8 cellular contexts compared by ENCODE assay signal in the genomic region with DNA sequence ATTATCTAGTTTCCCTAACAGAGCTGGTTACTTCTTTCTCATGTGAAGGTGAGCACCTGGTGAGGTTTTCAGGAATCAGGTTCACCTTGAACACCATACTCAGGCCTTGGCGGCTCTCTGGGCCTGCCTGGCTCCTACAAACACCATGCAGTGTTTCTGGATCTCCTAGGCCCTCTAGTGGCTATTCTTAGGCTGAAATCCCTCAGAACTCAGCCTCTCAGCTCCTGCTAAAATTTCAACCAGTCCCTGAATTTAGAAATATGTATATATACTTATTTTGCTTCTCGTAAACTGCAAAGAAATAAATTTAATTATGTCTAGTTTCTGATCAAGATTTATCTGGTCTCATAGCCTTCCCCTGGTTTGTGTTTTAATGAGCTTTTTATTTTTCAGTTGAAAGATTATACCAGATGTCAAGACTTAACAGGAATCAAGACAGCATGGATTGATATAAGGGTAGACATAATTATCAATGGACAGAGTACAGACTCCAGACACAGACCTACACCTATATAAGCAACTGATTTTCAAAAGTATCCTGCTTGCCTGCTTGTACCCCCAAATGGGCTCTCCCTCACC. TPM values are rescaled to one million over a fixed set of nuclear protein-coding genes. Genes with fewer than 3 reads are reported as not detected.
DNase-seq lines count a peak whose midpoint lies in the region; ATAC-seq and TF ChIP-seq lines count a peak whose summit lies in the region.

No MANE protein-coding gene starts in this region.

- TF ChIP-seq CTCF in foreskin fibroblast (IDR thresholded peaks at IDR 0.05; ENCODE audit: low read depth, low read length) (peak; percentile 83), ovary (IDR thresholded peaks at IDR 0.05) (peak; percentile 17 to 66 (median 46))

- H3K4me3 Mint-ChIP-seq in activated CD4-positive, alpha-beta T cell treated with anti-CD3 and anti-CD28 coated beads, Interleukin-2, amount 10 ng/mL, durations not matched to agents 7 days and 5 days: no peak overlapping the region

- no peaks in the 10 kb centered on the region for H3K27me3 ChIP-seq in ovary

- no peak overlapping the region for H3K27ac Mint-ChIP-seq in activated CD4-positive, alpha-beta T cell treated with anti-CD3 and anti-CD28 coated beads, Interleukin-2, amount 10 ng/mL, durations not matched to agents 7 days and 5 days

- no peak for TF ChIP-seq POLR2A in ovary (IDR thresholded peaks at IDR 0.05)

- intact Hi-C loops in ovary (cut with DNase I): loop anchor here in 3 of 4 donors (2.0 to 10.0 kb wide), 3 partner anchors 112 to 116 kb away; no protein-coding TSS in a partner anchor

- no peak overlapping the region for H3K27ac ChIP-seq in ovary

- CTCF ChIA-PET in activated CD4-positive, alpha-beta T cell treated with anti-CD3 and anti-CD28 coated beads, Interleukin-2, amount 10 ng/mL, durations not matched to agents 7 days and 5 days (lab: Charles Lee): interaction anchor here (0.5 to 1.1 kb wide), 3 partner anchors 93 to 472 kb away, joined by 3 to 4 read pairs (median 3); no protein-coding TSS in a partner anchor

- H3K4me1 ChIP-seq in ovary (ENCODE audit: insufficient read depth): no peaks in the 10 kb centered on the region

- peaks cover 2% of the 10 kb centered on the region for H3K27me3 Mint-ChIP-seq in activated CD4-positive, alpha-beta T cell treated with anti-CD3 and anti-CD28 coated beads, Interleukin-2, amount 10 ng/mL, durations not matched to agents 7 days and 5 days

- POLR2A ChIA-PET in activated CD4-positive, alpha-beta T cell treated with anti-CD3 and anti-CD28 coated beads, Interleukin-2, amount 10 ng/mL, durations not matched to agents 7 days and 5 days (lab: Charles Lee): no interaction called here

- ATAC-seq in HG02885 (IDR thresholded peaks at IDR 0.05; ENCODE audit: poor library complexity, unreplicated experiment) (peak; percentile 81), HG03439 (IDR thresholded peaks at IDR 0.05; ENCODE audit: unreplicated experiment) (no peak)

- peak; percentile 7 for DNase-seq in stimulated activated CD4-positive, alpha-beta T cell treated with anti-CD3 and anti-CD28 coated beads, Interleukin-12 subunit alpha, Interleukin-12 subunit beta, amount 100 ng/mL, for 4 hours
- DNase-seq in stimulated activated CD4-positive, alpha-beta T cell treated with anti-CD3 and anti-CD28 coated beads, Interleukin-2, amount 100 ng/mL, for 48 hours: no peak
- DNase-seq in NCI-H2029 treated with DMSO at 0.1 percent for 48 hours (lab: John Stamatoyannopoulos, UW): peak; percentile 70
- DNase-seq in activated CD4-positive, alpha-beta T cell treated with anti-CD3 and anti-CD28 coated beads, Interleukin-2, amount 10 ng/mL, durations not matched to agents 7 days and 5 days: peak; percentile 34
- peak; percentile 48 to 83 for DNase-seq in foreskin fibroblast
- peak in 4 of 5 donors; percentile 29 to 53 (median 38) for DNase-seq in ovary

- no peak overlapping the region for H3K4me3 ChIP-seq in foreskin fibroblast (ENCODE audit: low read depth in 1 of 2, low read length in 2 of 2)
- no peak overlapping the region for H3K4me3 ChIP-seq in ovary

- H3K36me3 ChIP-seq in ovary: no peaks in the 10 kb centered on the region

- no peaks in the 10 kb centered on the region for H3K9me3 Mint-ChIP-seq in activated CD4-positive, alpha-beta T cell treated with anti-CD3 and anti-CD28 coated beads, Interleukin-2, amount 10 ng/mL, durations not matched to agents 7 days and 5 days

- H3K36me3 Mint-ChIP-seq in activated CD4-positive, alpha-beta T cell treated with anti-CD3 and anti-CD28 coated beads, Interleukin-2, amount 10 ng/mL, durations not matched to agents 7 days and 5 days (ENCODE audit: low read depth): no peaks in the 10 kb centered on the region

- H3K4me1 Mint-ChIP-seq in activated CD4-positive, alpha-beta T cell treated with anti-CD3 and anti-CD28 coated beads, Interleukin-2, amount 10 ng/mL, durations not matched to agents 7 days and 5 days: no peaks in the 10 kb centered on the region

- no peaks in the 10 kb centered on the region for H3K9me3 ChIP-seq in ovary

- TF ChIP-seq EP300 in ovary (IDR thresholded peaks at IDR 0.05): no peak

- WGBS in ovary, 3 donors: 18 to 28% (median 23%) methylated on average over 2 of the region's 2 CpGs

RNA-seq across cellular contexts. Expression of a gene that starts 55.9 kb away (rescaled TPM):
- total RNA-seq in activated CD4-positive, alpha-beta T cell treated with anti-CD3 and anti-CD28 coated beads, Interleukin-2, amount 10 ng/mL, durations not matched to agents 7 days and 5 days: 1 to 10 TPM; 6.9 to 8.7 TPM
- 1 to 10 TPM; 1.8 to 6.9 (median 4.1) TPM for total RNA-seq in ovary
- 1 to 10 TPM; 1.1 to 3.6 TPM for polyA plus RNA-seq in ovary

Comparison
In these comparisons a context has a peak if more than half of its experiments do, and no peak if none do; other contexts are left out.
1. DNase-seq: peak in stimulated activated CD4-positive, alpha-beta T cell treated with anti-CD3 and anti-CD28 coated beads, Interleukin-12 subunit alpha, Interleukin-12 subunit beta, amount 100 ng/mL, for 4 hours (single experiment), NCI-H2029 treated with DMSO at 0.1 percent for 48 hours (single experiment), activated CD4-positive, alpha-beta T cell treated with anti-CD3 and anti-CD28 coated beads, Interleukin-2, amount 10 ng/mL, durations not matched to agents 7 days and 5 days (single experiment), foreskin fibroblast (2 of 2) and ovary (4 of 5); none in stimulated activated CD4-positive, alpha-beta T cell treated with anti-CD3 and anti-CD28 coated beads, Interleukin-2, amount 100 ng/mL, for 48 hours (0 of 2).